ENCODE assay signal across 1 cellular context in genomic region chr15:90315276-90315982, GRCh38.
TF ChIP-seq lines count a peak whose summit lies in the region.

No MANE protein-coding gene starts in this region.

TF ChIP-seq in A549, 52 proteins besides CTCF, POLR2A, EP300 and RAD21 (continued from another document):
- no peak for TF ChIP-seq MAX (IDR thresholded peaks at IDR 0.05)
- TF ChIP-seq SMC3 (IDR thresholded peaks at IDR 0.05): no peak
- peak; percentile 44; the same call in 1 of the 2 replicates for TF ChIP-seq USF2 (IDR thresholded peaks at IDR 0.05)
- peak in 1 of 2 experiments; percentile 44; a peak in 1 of 4 replicates for TF ChIP-seq CEBPB (IDR thresholded peaks at IDR 0.05)
- no peak for TF ChIP-seq NR3C1 (IDR thresholded peaks at IDR 0.05)
- no peak for TF ChIP-seq RARB (CRISPR knock-in tag; IDR thresholded peaks at IDR 0.05)
- TF ChIP-seq NPAS2 (CRISPR knock-in tag; IDR thresholded peaks at IDR 0.05; ENCODE audit: borderline replicate concordance): no peak
- TF ChIP-seq ZNF302 (CRISPR knock-in tag; IDR thresholded peaks at IDR 0.05): no peak
- no peak for TF ChIP-seq ZSCAN20 (CRISPR knock-in tag; IDR thresholded peaks at IDR 0.05)
- TF ChIP-seq JUN (IDR thresholded peaks at IDR 0.05): no peak
- no peak for TF ChIP-seq CBX8 (IDR thresholded peaks at IDR 0.05)
- TF ChIP-seq REST (IDR thresholded peaks at IDR 0.05): no peak
- no peak for TF ChIP-seq ZFP36 (IDR thresholded peaks at IDR 0.05; ENCODE audit: borderline replicate concordance, partially characterized antibody)
- TF ChIP-seq GATA3 (IDR thresholded peaks at IDR 0.05; ENCODE audit: borderline replicate concordance): no peak
- no peak for TF ChIP-seq CHD4 (IDR thresholded peaks at IDR 0.05; ENCODE audit: borderline replicate concordance)
- no peak for TF ChIP-seq TFCP2L1 (CRISPR knock-in tag; IDR thresholded peaks at IDR 0.05)
